15 cellular contexts compared by ENCODE assay signal in the genomic region with DNA sequence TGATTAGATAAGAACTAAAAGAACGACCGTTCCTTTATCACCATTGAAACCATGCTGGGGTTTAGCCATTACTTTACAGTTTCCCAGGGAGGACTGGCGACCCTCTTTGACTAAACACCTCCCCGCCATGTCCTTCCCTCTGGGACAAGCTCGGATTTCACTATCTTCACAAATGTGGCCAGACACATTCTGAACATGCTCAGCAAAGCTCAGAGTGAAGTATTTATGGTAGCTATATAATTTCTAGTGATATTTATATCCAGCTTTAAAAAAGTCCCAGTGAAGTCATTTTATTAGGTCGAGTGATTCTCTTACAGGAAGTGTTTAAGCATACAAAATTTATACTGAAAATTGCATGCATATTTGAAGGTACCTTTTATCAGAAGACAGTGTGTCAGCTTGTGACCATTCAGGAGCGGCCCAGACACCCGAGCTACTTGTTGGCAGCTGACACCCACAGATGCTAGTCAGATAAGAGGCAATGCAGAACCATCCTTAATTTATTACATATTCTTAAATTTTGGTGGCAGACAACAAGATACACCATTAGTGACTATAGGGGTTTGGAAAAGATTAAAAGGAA. TPM values are rescaled to one million over a fixed set of nuclear protein-coding genes. Genes with fewer than 3 reads are reported as not detected.
DNase-seq lines count a peak whose midpoint lies in the region; ATAC-seq and TF ChIP-seq lines count a peak whose summit lies in the region.
"Had no signal": no experiment of that assay in that cellular context is flagged by ENCODE, and none has a peak within 500 bp of the region (broad histone marks: within the 10 kb centered on the region; RNA-seq: fewer than 3 reads in every experiment).

No MANE protein-coding gene starts in this region.

- no peaks in the 10 kb centered on the region for H3K9me3 ChIP-seq in right atrium auricular region
- H3K9me3 ChIP-seq in left ventricle myocardium inferior (replicated peaks), result no peaks in the 10 kb centered on the region
- no peaks in the 10 kb centered on the region for H3K9me3 ChIP-seq in OCI-LY1 (ENCODE audit: low read length)
- H3K9me3 ChIP-seq in esophagus muscularis mucosa, result no peaks in the 10 kb centered on the region
- H3K9me3 ChIP-seq: vagina had no signal

- TF ChIP-seq CTCF in right atrium auricular region (IDR thresholded peaks at IDR 0.05) (no peak), left ventricle myocardium inferior (IDR thresholded peaks at IDR 0.05; ENCODE audit: borderline replicate concordance) (no peak), OCI-LY1 (IDR thresholded peaks at IDR 0.05; ENCODE audit: low read length) (no peak), esophagus muscularis mucosa (IDR thresholded peaks at IDR 0.05) (no peak), brain microvascular endothelial cell (IDR thresholded peaks at IDR 0.05; ENCODE audit: low read depth, low read length, missing control alignments) (no peak)

- H3K27me3 Mint-ChIP-seq in stimulated activated memory B cell treated with anti-CD40 and anti-IgM and Interleukin-4, amounts not matched to agents 10 μg/mL and 1 μg/mL and 100 μg/mL, for 72 hours, result no peaks in the 10 kb centered on the region

- DNase-seq in right atrium auricular region (ENCODE audit: low spot score) (no peak), left ventricle myocardium inferior (no peak), esophagus muscularis mucosa (ENCODE audit: extremely low spot score) (peak; percentile 68), brain microvascular endothelial cell (no peak), NCI-H1694 treated with DMSO at 0.1 percent for 48 hours (lab: John Stamatoyannopoulos, UW) (no peak)
- DNase-seq: activated gamma-delta T cell, KBM-7, kidney, SW 1271 had no signal

- H3K79me2 ChIP-seq in OCI-LY1 (ENCODE audit: insufficient read depth, low read length), result peaks cover 25% of the 10 kb centered on the region; the same call in 1 of the 2 replicates

- TF ChIP-seq POLR2A in esophagus muscularis mucosa (IDR thresholded peaks at IDR 0.05; ENCODE audit: low read depth), result no peak

- H3K4me3 Mint-ChIP-seq in stimulated activated memory B cell treated with anti-CD40 and anti-IgM and Interleukin-4, amounts not matched to agents 10 μg/mL and 1 μg/mL and 100 μg/mL, for 72 hours, result peak overlapping the region; percentile 48

- no peak overlapping the region for H2AFZ ChIP-seq in OCI-LY1 (ENCODE audit: low read length)

- H3K4me1 Mint-ChIP-seq in stimulated activated memory B cell treated with anti-CD40 and anti-IgM and Interleukin-4, amounts not matched to agents 10 μg/mL and 1 μg/mL and 100 μg/mL, for 72 hours, result peaks cover 94% of the 10 kb centered on the region

- H3K27me3 ChIP-seq in right atrium auricular region (no peaks in the 10 kb centered on the region), left ventricle myocardium inferior (ENCODE audit: low read depth) (no peaks in the 10 kb centered on the region), OCI-LY1 (ENCODE audit: insufficient read depth, low read length) (no peaks in the 10 kb centered on the region), esophagus muscularis mucosa (no peaks in the 10 kb centered on the region), brain microvascular endothelial cell (replicated peaks) (no peaks in the 10 kb centered on the region)
- H3K27me3 ChIP-seq: vagina had no signal

- H3K27ac ChIP-seq in right atrium auricular region, result peak overlapping the region; percentile 80 to 84
- H3K27ac ChIP-seq in left ventricle myocardium inferior (replicated peaks), result no peak overlapping the region
- H3K27ac ChIP-seq in OCI-LY1 (ENCODE audit: low read depth, low read length, poor library complexity, severe bottlenecking), result peak overlapping the region; percentile 96
- H3K27ac ChIP-seq in esophagus muscularis mucosa (replicated peaks in 1 of 4), result no peak overlapping the region
- H3K27ac ChIP-seq in brain microvascular endothelial cell, result no peak overlapping the region
- H3K27ac ChIP-seq: HL-60, vagina, VCaP had no signal

- no peaks in the 10 kb centered on the region for H4K20me1 ChIP-seq in OCI-LY1 (ENCODE audit: insufficient read depth, low read length)

- intact Hi-C loops in left ventricle myocardium inferior (cut with micrococcal nuclease), result no loop called here
- intact Hi-C loops in esophagus muscularis mucosa (cut with DNase I), result no loop called here

- 86% methylated on average over 8 of the region's 8 CpGs for WGBS in esophagus muscularis mucosa

- peaks cover 13% of the 10 kb centered on the region; the same call in 1 of the 2 replicates for H3F3A ChIP-seq in OCI-LY1 (ENCODE audit: insufficient read depth, low read length)

- H3K36me3 Mint-ChIP-seq in stimulated activated memory B cell treated with anti-CD40 and anti-IgM and Interleukin-4, amounts not matched to agents 10 μg/mL and 1 μg/mL and 100 μg/mL, for 72 hours, result peaks cover 48% of the 10 kb centered on the region

- H3K36me3 ChIP-seq in right atrium auricular region (no peaks in the 10 kb centered on the region), left ventricle myocardium inferior (peaks cover 12% of the 10 kb centered on the region), OCI-LY1 (ENCODE audit: insufficient read depth, low read length) (peaks cover 40% of the 10 kb centered on the region), esophagus muscularis mucosa (peaks cover 0 to 34% (median 15%) of the 10 kb centered on the region in 4 donors), brain microvascular endothelial cell (replicated peaks) (no peaks in the 10 kb centered on the region)

- no peak overlapping the region for H3K4me3 ChIP-seq in right atrium auricular region
- no peak overlapping the region for H3K4me3 ChIP-seq in left ventricle myocardium inferior
- H3K4me3 ChIP-seq in OCI-LY1 (ENCODE audit: low read depth, low read length, poor library complexity, severe bottlenecking), result peak overlapping the region; percentile 60
- no peak overlapping the region for H3K4me3 ChIP-seq in esophagus muscularis mucosa
- no peak overlapping the region for H3K4me3 ChIP-seq in brain microvascular endothelial cell (ENCODE audit: low read depth, low read length)
- H3K4me3 ChIP-seq: vagina had no signal

- H3K9me3 Mint-ChIP-seq in stimulated activated memory B cell treated with anti-CD40 and anti-IgM and Interleukin-4, amounts not matched to agents 10 μg/mL and 1 μg/mL and 100 μg/mL, for 72 hours, result no peaks in the 10 kb centered on the region

- H3K4me2 ChIP-seq in OCI-LY1 (ENCODE audit: low read length), result peak overlapping the region; percentile 91

- H3K9me2 ChIP-seq in OCI-LY1 (ENCODE audit: low read depth, low read length), result no peaks in the 10 kb centered on the region

- no peak for ATAC-seq in stimulated activated memory B cell treated with anti-CD40 and anti-IgM and Interleukin-4, amounts not matched to agents 10 μg/mL and 1 μg/mL and 100 μg/mL, for 72 hours
- no peak for ATAC-seq in HG02759 (IDR thresholded peaks at IDR 0.05; ENCODE audit: unreplicated experiment)

- peak overlapping the region; percentile 45; the same call in 1 of the 2 replicates for H3K9ac ChIP-seq in OCI-LY1 (ENCODE audit: low read length)

- peaks cover 0 to 26% of the 10 kb centered on the region in 2 donors for H3K4me1 ChIP-seq in right atrium auricular region
- peaks cover 35% of the 10 kb centered on the region for H3K4me1 ChIP-seq in left ventricle myocardium inferior
- H3K4me1 ChIP-seq in OCI-LY1 (ENCODE audit: insufficient read depth, low read length, severe bottlenecking), result peaks cover 87% of the 10 kb centered on the region
- H3K4me1 ChIP-seq in esophagus muscularis mucosa, result peaks cover 0 to 7% (median 2%) of the 10 kb centered on the region in 4 donors

- in situ Hi-C loops in brain microvascular endothelial cell (cut with HindIII; ENCODE audit: low pct_ligation_motif_present, low sequenced_read_pairs), result no loop called here

- no peak for TF ChIP-seq EP300 in esophagus muscularis mucosa (IDR thresholded peaks at IDR 0.05)

- H3K27ac Mint-ChIP-seq in stimulated activated memory B cell treated with anti-CD40 and anti-IgM and Interleukin-4, amounts not matched to agents 10 μg/mL and 1 μg/mL and 100 μg/mL, for 72 hours, result peak overlapping the region; percentile 86

RNA-seq across cellular contexts. Expression of gene NIN, which starts 36.8 kb away (rescaled TPM):
- total RNA-seq in right atrium auricular region (10 to 100 TPM; 30.1 to 49.7 TPM), left ventricle myocardium inferior (27.4 TPM), esophagus muscularis mucosa (10 to 100 TPM; 26.2 to 38.8 (median 34.1) TPM)

Comparison
In these comparisons a context has a peak if more than half of its experiments do, and no peak if none do; other contexts are left out.
1. H3K27ac ChIP-seq: peak in right atrium auricular region (2 of 2) and OCI-LY1 (single experiment); none in left ventricle myocardium inferior (single experiment), esophagus muscularis mucosa (0 of 4) and brain microvascular endothelial cell (single experiment).